11 cellular contexts compared by ENCODE assay signal in genomic region chr3:134367869-134368750, GRCh38. TPM values are rescaled to one million over a fixed set of nuclear protein-coding genes. Genes with fewer than 3 reads are reported as not detected.
DNase-seq lines count a peak whose midpoint lies in the region; TF ChIP-seq lines count a peak whose summit lies in the region.
"Had no signal": no experiment of that assay in that cellular context is flagged by ENCODE, and none has a peak within 500 bp of the region (broad histone marks: within the 10 kb centered on the region; RNA-seq: fewer than 3 reads in every experiment).

No MANE protein-coding gene starts in this region.

- no peak overlapping the region for H3K4me3 Mint-ChIP-seq in Calu3 (ENCODE audit: low read depth, unreplicated experiment)
- H3K4me3 Mint-ChIP-seq: activated B cell treated with CpG ODN at 0.5 μM for 24 hours; activated naive CD4-positive, alpha-beta T cell treated with anti-CD3 and anti-CD28 coated beads, Interleukin-2, amount 50 U/mL, for 24 hours; effector memory CD8-positive, alpha-beta T cell had no signal

- H3K36me3 ChIP-seq in sigmoid colon, result peaks cover 10 to 71% (median 45%) of the 10 kb centered on the region in 4 donors

- no peaks in the 10 kb centered on the region for H3K27me3 ChIP-seq in sigmoid colon

- H3K27ac ChIP-seq in RWPE1 (peak overlapping the region; percentile 97), sigmoid colon (peak overlapping the region; percentile 98 to 100 (median 100))

- H3K4me3 ChIP-seq in sigmoid colon, result no peak overlapping the region

- CTCF ChIA-PET in Calu3 (lab: Charles Lee) (no interaction called here), RWPE1 (lab: Yijun Ruan, JAX) (no interaction called here)

- no peak for TF ChIP-seq POLR2A in sigmoid colon (IDR thresholded peaks at IDR 0.05)

- peaks cover 0 to 99% (median 97%) of the 10 kb centered on the region in 4 donors for H3K4me1 ChIP-seq in sigmoid colon

- peak overlapping the region; percentile 59 for H3K27ac Mint-ChIP-seq in Calu3 (ENCODE audit: unreplicated experiment)
- H3K27ac Mint-ChIP-seq: activated B cell treated with CpG ODN at 0.5 μM for 24 hours; activated naive CD4-positive, alpha-beta T cell treated with anti-CD3 and anti-CD28 coated beads, Interleukin-2, amount 50 U/mL, for 24 hours; effector memory CD8-positive, alpha-beta T cell had no signal

- no peaks in the 10 kb centered on the region for H3K9me3 Mint-ChIP-seq in Calu3 (ENCODE audit: low read depth, unreplicated experiment)
- H3K9me3 Mint-ChIP-seq: activated B cell treated with CpG ODN at 0.5 μM for 24 hours; activated naive CD4-positive, alpha-beta T cell treated with anti-CD3 and anti-CD28 coated beads, Interleukin-2, amount 50 U/mL, for 24 hours; effector memory CD8-positive, alpha-beta T cell had no signal

- H3K9me3 ChIP-seq in sigmoid colon, result no peaks in the 10 kb centered on the region

- H3K36me3 Mint-ChIP-seq in Calu3 (ENCODE audit: insufficient read depth, unreplicated experiment), result peaks cover 100% of the 10 kb centered on the region
- H3K36me3 Mint-ChIP-seq: activated naive CD4-positive, alpha-beta T cell treated with anti-CD3 and anti-CD28 coated beads, Interleukin-2, amount 50 U/mL, for 24 hours had no signal

- DNase-seq in Calu3 (no peak), RWPE1 (ENCODE audit: low spot score) (no peak), globus pallidus (ENCODE audit: low spot score) (peak; percentile 62), sigmoid colon (peak; percentile 38), HuH-7 (ENCODE audit: low spot score) (no peak), NCI-H524 treated with DMSO at 0.1 percent for 48 hours (lab: John Stamatoyannopoulos, UW) (no peak), GDM1 (lab: John Stamatoyannopoulos, UW) (no peak), amygdala (lab: John Stamatoyannopoulos, UW) (no peak)
- DNase-seq: activated B cell treated with CpG ODN at 0.5 μM for 24 hours; effector memory CD8-positive, alpha-beta T cell had no signal

- WGBS in sigmoid colon, 2 donors, result 90 to 94% methylated on average over 8 of the region's 8 CpGs

- TF ChIP-seq EP300 in sigmoid colon (IDR thresholded peaks at IDR 0.05), result no peak

- peaks cover 87% of the 10 kb centered on the region for H3K4me1 Mint-ChIP-seq in Calu3 (ENCODE audit: low read depth, unreplicated experiment)

- no peak for TF ChIP-seq CTCF in Calu3 (IDR thresholded peaks at IDR 0.05; ENCODE audit: unreplicated experiment)
- TF ChIP-seq CTCF in RWPE1 (conservative IDR thresholded peaks at IDR 0.05; ENCODE audit: low read depth), result no peak
- TF ChIP-seq CTCF in sigmoid colon (IDR thresholded peaks at IDR 0.05), result no peak

- POLR2A ChIA-PET in RWPE1 (lab: Yijun Ruan, JAX; ENCODE audit: low non-redundant PET), result no interaction called here

- H3K27me3 Mint-ChIP-seq in Calu3 (ENCODE audit: unreplicated experiment), result no peaks in the 10 kb centered on the region

- BruUV-seq in Calu3 (replicated peaks; lab: Mats Ljungman, UMichigan), result no TSS peak

- intact Hi-C loops in Calu3 (cut with micrococcal nuclease; ENCODE audit: unreplicated experiment), result no loop called here
- intact Hi-C loops in sigmoid colon (cut with DNase I), result loop anchor here (10.0 kb wide), 1 partner anchor 793 kb away; the partner anchor contains the start of gene CDV3

RNA-seq across cellular contexts. Expression of gene AMOTL2, which starts 6.1 kb away (rescaled TPM):
- total RNA-seq in Calu3 (2022), result 140 and 153 TPM in 2 replicates
- 100 to 1,000 TPM in 1 of 4 donors, 10 to 100 TPM in 3; 43.5 to 112 (median 47.6) TPM for total RNA-seq in sigmoid colon
- 10 to 100 TPM in 1 of 3 donors, 1 to 10 TPM in 2; 1.6 to 13.8 (median 9.9) TPM for polyA plus RNA-seq in sigmoid colon
- total RNA-seq: activated B cell treated with CpG ODN at 0.5 μM for 24 hours had no signal

Comparison
In these comparisons a context has a peak if more than half of its experiments do, and no peak if none do; other contexts are left out.
1. DNase-seq: peak in globus pallidus (single experiment) and sigmoid colon (single experiment); none in Calu3 (single experiment), RWPE1 (single experiment), HuH-7 (single experiment), NCI-H524 treated with DMSO at 0.1 percent for 48 hours (single experiment), GDM1 (single experiment) and amygdala (0 of 56).